In the genomic region with DNA sequence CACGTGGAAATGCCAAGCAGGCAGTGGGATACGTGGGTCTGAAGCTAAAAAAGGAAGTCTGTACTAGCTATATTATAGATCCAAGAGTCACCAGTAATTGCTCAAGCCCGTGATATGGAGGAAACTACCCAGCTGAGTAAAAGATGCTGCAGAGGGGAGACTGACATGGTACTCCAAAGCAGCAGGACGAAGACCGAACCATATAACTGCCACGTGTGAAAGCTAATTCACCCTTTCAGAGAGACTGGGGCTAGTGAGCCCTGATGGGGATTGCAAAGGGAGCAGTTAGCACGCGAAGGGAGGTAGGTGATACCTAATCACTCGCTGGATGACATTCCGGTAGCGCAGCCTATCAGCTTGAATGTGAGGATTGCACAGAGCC, we compare ENCODE assay signal across 8 cellular contexts. TPM values are rescaled to one million over a fixed set of nuclear protein-coding genes. Genes with fewer than 3 reads are reported as not detected.
DNase-seq lines count a peak whose midpoint lies in the region; ATAC-seq and TF ChIP-seq lines count a peak whose summit lies in the region.

No MANE protein-coding gene starts in this region.

- H3K4me1 ChIP-seq in Caco-2 = peaks cover 7% of the 10 kb centered on the region
- peaks cover 25 to 44% (median 31%) of the 10 kb centered on the region in 4 donors for H3K4me1 ChIP-seq in esophagus muscularis mucosa
- H3K4me1 ChIP-seq in osteoblast (ENCODE audit: insufficient read depth, low read length) = peaks cover 16% of the 10 kb centered on the region

- no peak for TF ChIP-seq POLR2A in esophagus muscularis mucosa (IDR thresholded peaks at IDR 0.05; ENCODE audit: low read depth)

- no peaks in the 10 kb centered on the region for H3K4me1 Mint-ChIP-seq in Caco-2 (ENCODE audit: low read depth, unreplicated experiment)
- peaks cover 50% of the 10 kb centered on the region for H3K4me1 Mint-ChIP-seq in T-helper 2 cell treated with Interferon-gamma antibody and Interleukin-4, amounts not matched to agents 5 μg/mL and 100 μg/mL, for 36 hours (ENCODE audit: low read depth)

- H3K4me3 ChIP-seq in Caco-2 (ENCODE audit: low read depth, low read length) (peak overlapping the region; percentile 65), esophagus muscularis mucosa (peak overlapping the region; percentile 69 to 83 (median 77)), osteoblast (ENCODE audit: insufficient read depth, low read length) (peak overlapping the region; percentile 90)

- H3K27ac ChIP-seq in esophagus muscularis mucosa (replicated peaks in 1 of 4) (peak overlapping the region; percentile 91 to 93 (median 91)), osteoblast (ENCODE audit: low read depth, low read length) (peak overlapping the region; percentile 93)

- H3K27me3 ChIP-seq in Caco-2 (replicated peaks; ENCODE audit: control insufficient read depth, insufficient read depth, low read length) (no peaks in the 10 kb centered on the region), esophagus muscularis mucosa (no peaks in the 10 kb centered on the region), osteoblast (ENCODE audit: insufficient read depth, low read length) (no peaks in the 10 kb centered on the region)

- H3K36me3 Mint-ChIP-seq in Caco-2 (ENCODE audit: insufficient read depth, unreplicated experiment) = no peaks in the 10 kb centered on the region
- peaks cover 51% of the 10 kb centered on the region for H3K36me3 Mint-ChIP-seq in T-helper 2 cell treated with Interferon-gamma antibody and Interleukin-4, amounts not matched to agents 5 μg/mL and 100 μg/mL, for 36 hours (ENCODE audit: low read depth)

- peak overlapping the region; percentile 96 for H3K27ac Mint-ChIP-seq in Caco-2 (ENCODE audit: unreplicated experiment)
- H3K27ac Mint-ChIP-seq in T-helper 2 cell treated with Interferon-gamma antibody and Interleukin-4, amounts not matched to agents 5 μg/mL and 100 μg/mL, for 36 hours = peak overlapping the region; percentile 99

- BruUV-seq in Caco-2 (replicated peaks; lab: Mats Ljungman, UMichigan) = TSS peak; percentile 58

- H3K9me3 ChIP-seq in Caco-2 (no peaks in the 10 kb centered on the region), esophagus muscularis mucosa (no peaks in the 10 kb centered on the region), osteoblast (ENCODE audit: low read depth, low read length) (no peaks in the 10 kb centered on the region)

- H3K27me3 Mint-ChIP-seq in Caco-2 (ENCODE audit: insufficient read depth, unreplicated experiment) = no peaks in the 10 kb centered on the region
- H3K27me3 Mint-ChIP-seq in T-helper 2 cell treated with Interferon-gamma antibody and Interleukin-4, amounts not matched to agents 5 μg/mL and 100 μg/mL, for 36 hours (ENCODE audit: low read depth) = no peaks in the 10 kb centered on the region

- H3K79me2 ChIP-seq in osteoblast (ENCODE audit: insufficient read depth, low read length) = peaks cover 38% of the 10 kb centered on the region

- POLR2A ChIA-PET in Caco-2 (lab: Charles Lee) = interaction anchor here (0.6 to 1.5 kb wide), 3 partner anchors 24 to 92 kb away, joined by 3 to 8 read pairs (median 5); a partner anchor contains a TSS

- no peak for TF ChIP-seq EP300 in esophagus muscularis mucosa (IDR thresholded peaks at IDR 0.05)

- H3K4me3 Mint-ChIP-seq in Caco-2 (ENCODE audit: unreplicated experiment) = peak overlapping the region; percentile 99
- peak overlapping the region; percentile 93 for H3K4me3 Mint-ChIP-seq in T-helper 2 cell treated with Interferon-gamma antibody and Interleukin-4, amounts not matched to agents 5 μg/mL and 100 μg/mL, for 36 hours

- no peaks in the 10 kb centered on the region for H3K9me3 Mint-ChIP-seq in Caco-2 (ENCODE audit: unreplicated experiment)
- H3K9me3 Mint-ChIP-seq in T-helper 2 cell treated with Interferon-gamma antibody and Interleukin-4, amounts not matched to agents 5 μg/mL and 100 μg/mL, for 36 hours = no peaks in the 10 kb centered on the region

- ATAC-seq in GM19463 (IDR thresholded peaks at IDR 0.05; ENCODE audit: unreplicated experiment) = peak; percentile 25
- peak; percentile 21 for ATAC-seq in HG03571 (IDR thresholded peaks at IDR 0.05; ENCODE audit: unreplicated experiment)

- intact Hi-C loops in Caco-2 (cut with micrococcal nuclease; ENCODE audit: unreplicated experiment) = no loop called here
- intact Hi-C loops in esophagus muscularis mucosa (cut with DNase I) = loop anchor here (5.0 kb wide), 2 partner anchors 43 to 67 kb away; no protein-coding TSS in a partner anchor

- no peaks in the 10 kb centered on the region for H3K36me3 ChIP-seq in Caco-2 (ENCODE audit: control insufficient read depth, insufficient read depth, low read length)
- peaks cover 6 to 43% (median 36%) of the 10 kb centered on the region in 4 donors for H3K36me3 ChIP-seq in esophagus muscularis mucosa
- peaks cover 31% of the 10 kb centered on the region for H3K36me3 ChIP-seq in osteoblast (ENCODE audit: insufficient read depth, low read length)

- CTCF ChIA-PET in Caco-2 (lab: Charles Lee) = no interaction called here

- DNase-seq in Caco-2 = peak in 1 of 2 experiments; percentile 46
- no peak for DNase-seq in T-helper 2 cell treated with Interferon-gamma antibody and Interleukin-4, amounts not matched to agents 5 μg/mL and 100 μg/mL, for 36 hours (ENCODE audit: low spot score)
- DNase-seq in esophagus muscularis mucosa (ENCODE audit: extremely low spot score) = no peak
- DNase-seq in osteoblast (ENCODE audit: insufficient read length, low spot score, missing footprints) = peak; percentile 86
- no peak for DNase-seq in retina
- DNase-seq in activated effector memory CD4-positive, alpha-beta T cell treated with Interleukin-2 at 50 U/mL for 16 hours = no peak

- peak overlapping the region; percentile 97 for H3K4me2 ChIP-seq in osteoblast (ENCODE audit: insufficient read depth, low read length)

- 0% methylated on average over 8 of the region's 11 CpGs for WGBS in esophagus muscularis mucosa

- H4K20me1 ChIP-seq in osteoblast (ENCODE audit: insufficient read depth, low read length) = no peaks in the 10 kb centered on the region

- no peak for TF ChIP-seq CTCF in Caco-2 (IDR thresholded peaks at IDR 0.05; ENCODE audit: insufficient read depth in 1 of 2, low read depth in 1 of 2, low read length in 1 of 2, severe bottlenecking in 1 of 2, unreplicated experiment in 1 of 2)
- no peak for TF ChIP-seq CTCF in esophagus muscularis mucosa (IDR thresholded peaks at IDR 0.05)
- no peak for TF ChIP-seq CTCF in osteoblast (IDR thresholded peaks at IDR 0.05; ENCODE audit: extremely low read depth, low read depth, low read length)

- H2AFZ ChIP-seq in osteoblast (ENCODE audit: low read length) = peak overlapping the region; percentile 94

RNA-seq across cellular contexts. Expression of a gene that starts 0.3 kb away (rescaled TPM):
- total RNA-seq in Caco-2 (2022) (9.6 and 10.0 TPM in 2 replicates), esophagus muscularis mucosa (10 to 100 TPM in 1 of 4 donors, 1 to 10 TPM in 3; 5.9 to 13.7 (median 6.0) TPM), osteoblast (14.1 and 15.9 TPM in 2 replicates)

RNA-seq across cellular contexts. Expression of a gene that starts 0.8 kb away (rescaled TPM):
- total RNA-seq in Caco-2 (2022) (6.0 and 6.9 TPM in 2 replicates), esophagus muscularis mucosa (1 to 10 TPM; 4.2 to 8.8 (median 5.5) TPM), osteoblast (3.6 and 4.7 TPM in 2 replicates)

RNA-seq across cellular contexts. Expression of a gene that starts 16.9 kb away (rescaled TPM):
- total RNA-seq in Caco-2 (2022) (0.09 TPM in 1 of 2 replicates, not detected in the other), esophagus muscularis mucosa (1 to 10 TPM in 1 of 4 donors, under 1 TPM in 2, not detected in 1; 0.11 to 1.7 (median 0.78) TPM), osteoblast (0.29 and 0.36 TPM in 2 replicates)

RNA-seq across cellular contexts. Expression of a gene that starts 24.8 kb away (rescaled TPM):
- total RNA-seq in Caco-2 (2022) (42.6 and 48.2 TPM in 2 replicates), esophagus muscularis mucosa (10 to 100 TPM; 60.6 to 89.9 (median 76.5) TPM), osteoblast (22.7 and 23.9 TPM in 2 replicates)

RNA-seq across cellular contexts. Expression of a gene that starts 32.8 kb away (rescaled TPM):
- total RNA-seq in Caco-2 (2022) = not detected in 2 replicates
- 1 to 10 TPM in 1 of 4 donors, under 1 TPM in 3; 0.29 to 2.3 (median 0.63) TPM for total RNA-seq in esophagus muscularis mucosa
- 1.1 and 1.8 TPM in 2 replicates for total RNA-seq in osteoblast
